ENCODE assay signal across 10 cellular contexts in the genomic region with DNA sequence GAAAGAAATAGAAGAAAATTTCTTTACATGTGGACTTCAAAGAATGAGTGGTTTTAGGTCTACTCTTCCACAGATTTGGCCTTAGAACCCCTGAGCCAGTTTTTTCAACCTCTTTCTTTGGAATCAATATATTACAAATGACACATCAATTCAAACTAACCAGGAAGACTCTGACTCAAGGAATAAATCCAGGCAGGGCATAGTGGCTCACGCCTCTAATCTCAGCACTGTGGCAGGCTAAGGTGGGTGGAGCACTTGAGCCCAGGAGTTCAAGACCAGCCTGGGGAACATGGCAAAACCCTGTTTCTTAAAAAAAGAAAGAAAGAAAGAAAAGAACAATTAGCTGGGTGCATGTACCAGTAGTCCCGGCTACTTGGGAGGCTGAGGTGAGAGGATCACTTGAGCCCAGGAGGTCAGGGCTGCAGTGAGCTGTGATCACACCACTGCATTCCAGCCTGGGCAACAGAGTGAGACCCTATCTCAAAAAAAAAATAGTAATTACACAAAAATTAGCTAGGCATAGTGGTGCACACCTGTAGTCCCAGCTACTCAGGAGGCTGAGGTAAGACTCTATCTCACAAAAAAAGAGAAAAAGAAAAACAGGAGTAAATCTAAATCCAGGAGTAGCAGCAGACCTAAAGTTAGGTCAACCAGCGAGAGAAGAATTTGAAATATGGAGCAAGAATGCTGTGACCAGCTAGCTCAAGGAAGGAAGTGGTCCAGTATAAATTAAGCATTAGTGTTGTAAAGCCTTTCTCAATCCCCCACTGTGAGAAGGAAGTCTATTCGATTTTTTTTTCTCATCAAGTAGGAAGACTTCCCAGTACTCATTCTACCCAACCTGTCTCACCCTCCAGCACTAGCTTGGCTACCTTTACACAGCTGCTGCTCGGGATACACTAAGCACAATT. TPM values are rescaled to one million over a fixed set of nuclear protein-coding genes. Genes with fewer than 3 reads are reported as not detected.
DNase-seq lines count a peak whose midpoint lies in the region; ATAC-seq and TF ChIP-seq lines count a peak whose summit lies in the region.
"Had no signal": no experiment of that assay in that cellular context is flagged by ENCODE, and none has a peak within 500 bp of the region (broad histone marks: within the 10 kb centered on the region; RNA-seq: fewer than 3 reads in every experiment).

No MANE protein-coding gene starts in this region.

- peaks cover 2% of the 10 kb centered on the region for H3K36me3 Mint-ChIP-seq in IgD-negative memory B cell

- H3K36me3 ChIP-seq in ACC112 (ENCODE audit: insufficient read depth, low read length) (no peaks in the 10 kb centered on the region), mucosa of stomach (ENCODE audit: control insufficient read depth, insufficient read depth, low read length) (no peaks in the 10 kb centered on the region)

- peaks cover 3% of the 10 kb centered on the region for H3K79me2 ChIP-seq in ACC112 (ENCODE audit: control insufficient read depth, insufficient read depth, low read length, unreplicated experiment)

- peak; percentile 49 to 67 for DNase-seq in cardiac fibroblast (ENCODE audit: low read depth in 2 of 2)
- DNase-seq in sciatic nerve (ENCODE audit: low spot score), result no peak
- no peak for DNase-seq in stimulated activated CD4-positive, alpha-beta T cell treated with anti-CD3 and anti-CD28 coated beads, Interleukin-4, amount 100 ng/mL, for 1 hour
- DNase-seq: NCI-H2107 had no signal

- ATAC-seq in GM21723 (IDR thresholded peaks at IDR 0.05; ENCODE audit: unreplicated experiment) (no peak), GM18861 (IDR thresholded peaks at IDR 0.05; ENCODE audit: unreplicated experiment) (no peak), sciatic nerve (no peak)

- no peaks in the 10 kb centered on the region for H3K27me3 ChIP-seq in ACC112 (ENCODE audit: insufficient read depth, low read length)
- no peaks in the 10 kb centered on the region for H3K27me3 ChIP-seq in mucosa of stomach (ENCODE audit: control insufficient read depth, insufficient read depth, low read length)

- H2AFZ ChIP-seq in ACC112 (ENCODE audit: low read length, unreplicated experiment), result no peak overlapping the region

- no peak overlapping the region for H3K27ac ChIP-seq in ACC112 (ENCODE audit: low read depth, low read length)

- H3K27ac Mint-ChIP-seq in IgD-negative memory B cell, result no peak overlapping the region
- H3K27ac Mint-ChIP-seq: stimulated activated naive CD8-positive, alpha-beta T cell treated with anti-CD3 and anti-CD28 coated beads, Interleukin-15, Interleukin-2, amounts not matched to agents 100 ng/mL and 50 ng/mL, for 24 hours had no signal

- H3K9me3 ChIP-seq in mucosa of stomach (ENCODE audit: control insufficient read depth, low read length), result no peaks in the 10 kb centered on the region

- intact Hi-C loops in sciatic nerve (cut with DNase I), result loop anchor here (5.0 kb wide), 1 partner anchor 119 kb away; no protein-coding TSS in a partner anchor

- TF ChIP-seq CTCF in cardiac fibroblast (IDR thresholded peaks at IDR 0.05; ENCODE audit: low read depth, low read length), result no peak

- H3K4me1 Mint-ChIP-seq in IgD-negative memory B cell, result peaks cover 21 to 25% (median 24%) of the 10 kb centered on the region in 3 donors

- H3K4me1 ChIP-seq in ACC112 (ENCODE audit: control insufficient read depth, insufficient read depth, low read length, unreplicated experiment) (peaks cover 38% of the 10 kb centered on the region), mucosa of stomach (ENCODE audit: control insufficient read depth, insufficient read depth, low read length) (peaks cover 56% of the 10 kb centered on the region)

- peak overlapping the region; percentile 21 to 96 (median 68) for H3K4me3 Mint-ChIP-seq in IgD-negative memory B cell

- H3K4me3 ChIP-seq in ACC112 (ENCODE audit: low read depth, low read length) (peak overlapping the region; percentile 13), cardiac fibroblast (replicated peaks in 1 of 2; ENCODE audit: low read depth in 2 of 2, low read length in 2 of 2) (peak overlapping the region in 1 of 2 donors; percentile 60), mucosa of stomach (ENCODE audit: low read length) (no peak overlapping the region)

- peaks cover 65% of the 10 kb centered on the region for H3K27me3 Mint-ChIP-seq in IgD-negative memory B cell

- H3K9me3 Mint-ChIP-seq in IgD-negative memory B cell, result no peaks in the 10 kb centered on the region
- H3K9me3 Mint-ChIP-seq: stimulated activated naive CD8-positive, alpha-beta T cell treated with anti-CD3 and anti-CD28 coated beads, Interleukin-15, Interleukin-2, amounts not matched to agents 100 ng/mL and 50 ng/mL, for 24 hours had no signal

- H3K9ac ChIP-seq in mucosa of stomach (ENCODE audit: low read length), result peak overlapping the region; percentile 64

RNA-seq across cellular contexts. Expression of a gene that starts 1.9 kb away (rescaled TPM):
- polyA plus RNA-seq in IgD-negative memory B cell, result 0.09 TPM
- 111 TPM for total RNA-seq in sciatic nerve

RNA-seq across cellular contexts. Expression of a gene that starts 30.4 kb away (rescaled TPM):
- 77.1 TPM for polyA plus RNA-seq in IgD-negative memory B cell
- 44.8 TPM for total RNA-seq in sciatic nerve

Comparison
In these comparisons a context has a peak if more than half of its experiments do, and no peak if none do; other contexts are left out.
1. DNase-seq: peak in cardiac fibroblast (2 of 2); none in sciatic nerve (single experiment) and stimulated activated CD4-positive, alpha-beta T cell treated with anti-CD3 and anti-CD28 coated beads, Interleukin-4, amount 100 ng/mL, for 1 hour (single experiment).